10 cellular contexts compared by ENCODE assay signal in genomic region chr9:119004618-119004990, GRCh38.
DNase-seq lines count a peak whose midpoint lies in the region; ATAC-seq, FAIRE-seq and TF ChIP-seq lines count a peak whose summit lies in the region.
"Had no signal": no experiment of that assay in that cellular context is flagged by ENCODE, and none has a peak within 500 bp of the region (broad histone marks: within the 10 kb centered on the region; RNA-seq: fewer than 3 reads in every experiment).

No MANE protein-coding gene starts in this region.

- H3K27ac Mint-ChIP-seq in natural killer cell: no peak overlapping the region

- peak; percentile 98 for FAIRE-seq in kidney (lab: Jason Lieb, UNC)
- FAIRE-seq: colon, G401.6 had no signal

- ATAC-seq in natural killer cell (no peak), GM21390 (IDR thresholded peaks at IDR 0.05; ENCODE audit: unreplicated experiment) (no peak), HG02852 (IDR thresholded peaks at IDR 0.05; ENCODE audit: unreplicated experiment) (no peak)

- TF ChIP-seq EP300 in suprapubic skin (IDR thresholded peaks at IDR 0.05): no peak

- no peaks in the 10 kb centered on the region for H3K27me3 Mint-ChIP-seq in natural killer cell (ENCODE audit: low read depth in 2 of 2)

- H3K27ac ChIP-seq in breast epithelium (peak overlapping the region; percentile 83 to 88), kidney (ENCODE audit: low read depth in 2 of 2, low read length in 2 of 2) (peak overlapping the region; percentile 84 to 88), suprapubic skin (no peak overlapping the region)

- no peaks in the 10 kb centered on the region for H3K27me3 ChIP-seq in breast epithelium
- no peaks in the 10 kb centered on the region for H3K27me3 ChIP-seq in suprapubic skin

- H3K36me3 ChIP-seq in breast epithelium (no peaks in the 10 kb centered on the region), kidney (ENCODE audit: control insufficient read depth in 1 of 2, insufficient read depth in 2 of 2, low read length in 2 of 2) (no peaks in the 10 kb centered on the region), suprapubic skin (no peaks in the 10 kb centered on the region)

- no peaks in the 10 kb centered on the region for H3K36me3 Mint-ChIP-seq in natural killer cell

- TF ChIP-seq POLR2A in breast epithelium (IDR thresholded peaks at IDR 0.05): no peak
- no peak for TF ChIP-seq POLR2A in suprapubic skin (IDR thresholded peaks at IDR 0.05)

- H3K4me1 ChIP-seq in breast epithelium (no peaks in the 10 kb centered on the region), kidney (ENCODE audit: control insufficient read depth in 1 of 2, insufficient read depth in 1 of 2, low read depth in 1 of 2, low read length in 2 of 2) (peaks cover 5 to 18% of the 10 kb centered on the region in 2 donors), suprapubic skin (peaks cover 5% of the 10 kb centered on the region)

- TF ChIP-seq CTCF in breast epithelium (IDR thresholded peaks at IDR 0.05): no peak
- TF ChIP-seq CTCF in kidney (IDR thresholded peaks at IDR 0.05; ENCODE audit: borderline replicate concordance, extremely low read depth, insufficient read depth): no peak
- no peak for TF ChIP-seq CTCF in suprapubic skin (IDR thresholded peaks at IDR 0.05)
- no peak for TF ChIP-seq CTCF in natural killer cell (IDR thresholded peaks at IDR 0.05)

- H3K4me1 Mint-ChIP-seq in natural killer cell: no peaks in the 10 kb centered on the region

- intact Hi-C loops in breast epithelium (cut with DNase I; ENCODE audit: low total_unique reads) (no loop called here), kidney (cut with DNase I) (no loop called here), natural killer cell (cut with micrococcal nuclease) (no loop called here)

- peak; percentile 97 for DNase-seq in HS-27A (ENCODE audit: low read depth)
- DNase-seq in breast epithelium (ENCODE audit: low spot score in 2 of 2): peak; percentile 62 to 90
- peak; percentile 85 for DNase-seq in kidney
- peak; percentile 67 to 80 for DNase-seq in suprapubic skin (ENCODE audit: low spot score in 2 of 2)
- DNase-seq in natural killer cell: no peak
- DNase-seq in cortex of kidney (lab: John Stamatoyannopoulos, UW): no peak

- H3K4me3 ChIP-seq in breast epithelium (no peak overlapping the region), kidney (ENCODE audit: low read length in 2 of 2) (no peak overlapping the region), suprapubic skin (no peak overlapping the region)

- H3K9me3 ChIP-seq in breast epithelium (no peaks in the 10 kb centered on the region), kidney (ENCODE audit: control insufficient read depth in 1 of 2, low read length in 2 of 2) (no peaks in the 10 kb centered on the region), suprapubic skin (no peaks in the 10 kb centered on the region)

- 58% methylated on average over 2 of the region's 2 CpGs for WGBS in suprapubic skin

- no peak overlapping the region for H3K4me3 Mint-ChIP-seq in natural killer cell

- peaks cover 7% of the 10 kb centered on the region in 2 donors for H3K9me3 Mint-ChIP-seq in natural killer cell

- no peak overlapping the region for H3K9ac ChIP-seq in kidney (ENCODE audit: low read length in 2 of 2)

Comparison
In these comparisons a context has a peak if more than half of its experiments do, and no peak if none do; other contexts are left out.
1. DNase-seq: peak in HS-27A (single experiment), breast epithelium (2 of 2), kidney (single experiment) and suprapubic skin (2 of 2); none in natural killer cell (single experiment) and cortex of kidney (single experiment).